ENCODE assay signal across 11 cellular contexts in the genomic region with DNA sequence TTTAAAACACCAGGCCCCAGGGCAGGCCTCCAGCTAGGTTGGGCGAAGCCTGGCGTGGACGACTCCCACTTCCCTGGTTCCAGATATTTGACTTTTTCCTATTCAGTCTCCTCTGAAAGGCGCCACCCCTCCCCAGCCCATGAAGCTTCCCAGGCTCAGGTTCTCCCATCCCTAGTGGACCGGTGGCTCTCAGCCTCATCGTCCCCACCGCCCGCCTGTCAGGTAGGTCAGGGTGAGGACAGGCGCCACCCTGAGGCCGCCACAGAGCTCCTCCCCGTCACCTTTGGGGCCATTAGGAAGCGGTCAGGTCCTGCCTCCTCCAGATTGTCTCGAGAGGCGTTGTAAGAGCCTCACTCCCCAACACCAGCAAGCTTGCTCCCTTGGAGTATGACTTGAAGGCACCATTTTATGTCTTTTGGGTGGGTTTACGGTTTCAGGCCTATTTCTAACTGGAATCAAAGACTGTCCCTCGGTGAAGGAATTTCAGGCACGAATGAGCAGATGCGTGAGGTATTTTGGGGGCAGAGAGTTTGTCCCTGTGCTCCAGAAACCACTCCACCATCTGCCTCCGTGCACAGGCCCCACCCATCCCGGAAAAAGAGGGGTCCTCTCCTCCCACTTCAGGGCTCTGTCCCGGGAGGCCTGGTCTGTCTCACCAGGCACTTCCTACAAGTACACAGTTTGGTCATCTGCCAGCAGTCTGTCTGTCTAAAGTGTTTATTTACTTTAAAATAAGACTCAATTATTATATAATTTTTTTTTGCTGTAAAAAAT. TPM values are rescaled to one million over a fixed set of nuclear protein-coding genes. Genes with fewer than 3 reads are reported as not detected.
DNase-seq lines count a peak whose midpoint lies in the region; ATAC-seq and TF ChIP-seq lines count a peak whose summit lies in the region.
"Had no signal": no experiment of that assay in that cellular context is flagged by ENCODE, and none has a peak within 500 bp of the region (broad histone marks: within the 10 kb centered on the region; RNA-seq: fewer than 3 reads in every experiment).

No MANE protein-coding gene starts in this region.

- ATAC-seq in HG03457 (IDR thresholded peaks at IDR 0.05; ENCODE audit: unreplicated experiment): no peak

- H3K36me3 ChIP-seq in HEK293 (ENCODE audit: control insufficient read depth in 2 of 2, insufficient read depth in 1 of 2, low read length in 2 of 2): no peaks in the 10 kb centered on the region
- H3K36me3 ChIP-seq in brain microvascular endothelial cell (replicated peaks): no peaks in the 10 kb centered on the region
- H3K36me3 ChIP-seq in right atrium auricular region: no peaks in the 10 kb centered on the region
- H3K36me3 ChIP-seq in Karpas-422 (ENCODE audit: insufficient read depth, low read length): no peaks in the 10 kb centered on the region

- no peaks in the 10 kb centered on the region for H3K79me2 ChIP-seq in Karpas-422 (ENCODE audit: low read length)

- DNase-seq in brain microvascular endothelial cell (peak; percentile 60), right atrium auricular region (ENCODE audit: low spot score) (no peak), skeletal muscle cell (ENCODE audit: low read depth) (peak; percentile 38), Karpas-422 (no peak)
- DNase-seq in activated effector memory CD4-positive, alpha-beta T cell treated with Interleukin-2 at 50 U/mL for 16 hours: no peak
- DNase-seq in stimulated activated naive CD4-positive, alpha-beta T cell treated with Interleukin-2 at 50 U/mL for 16 hours (lab: John Stamatoyannopoulos, UW): no peak
- DNase-seq: activated CD4-positive, alpha-beta T cell treated with anti-CD3 and anti-CD28 coated beads, Interleukin-2, amount 50 U/mL, for 4 hours; activated naive CD8-positive, alpha-beta T cell treated with anti-CD3 and anti-CD28 coated beads, Interleukin-2, amount 10 ng/mL, durations not matched to agents 7 days and 5 days; NCI-H345 had no signal

- H4K20me1 ChIP-seq in Karpas-422 (ENCODE audit: insufficient read depth, low read depth, low read length): no peaks in the 10 kb centered on the region

- H3K4me1 ChIP-seq in HEK293 (ENCODE audit: control insufficient read depth, insufficient read depth, low read length) (no peaks in the 10 kb centered on the region), right atrium auricular region (peaks cover 0 to 88% of the 10 kb centered on the region in 2 donors), Karpas-422 (ENCODE audit: low read length) (no peaks in the 10 kb centered on the region)

- in situ Hi-C loops in brain microvascular endothelial cell (cut with HindIII; ENCODE audit: low pct_ligation_motif_present, low sequenced_read_pairs): loop anchor here (25.0 kb wide), 1 partner anchor 154 kb away; no protein-coding TSS in a partner anchor

- POLR2A ChIA-PET in HEK293 (lab: Yijun Ruan, JAX): no interaction called here

- H3K4me3 ChIP-seq in HEK293 (ENCODE audit: low read depth, low read length) (no peak overlapping the region), brain microvascular endothelial cell (ENCODE audit: low read depth, low read length) (no peak overlapping the region), right atrium auricular region (no peak overlapping the region), skeletal muscle cell (ENCODE audit: low read depth, low read length) (no peak overlapping the region), Karpas-422 (ENCODE audit: low read length) (no peak overlapping the region)

- TF ChIP-seq CTCF in HEK293 (tag by site-specific recombination; IDR thresholded peaks at IDR 0.05) (no peak), brain microvascular endothelial cell (IDR thresholded peaks at IDR 0.05; ENCODE audit: low read depth, low read length, missing control alignments) (no peak), right atrium auricular region (IDR thresholded peaks at IDR 0.05) (no peak)

- H3K9me2 ChIP-seq in Karpas-422 (replicated peaks; ENCODE audit: insufficient read depth, low read length): no peaks in the 10 kb centered on the region

- H3K9ac ChIP-seq in Karpas-422 (ENCODE audit: low read length): no peak overlapping the region

- H3K9me3 ChIP-seq in HEK293 (ENCODE audit: control insufficient read depth, insufficient read depth, low read depth, low read length): no peaks in the 10 kb centered on the region
- H3K9me3 ChIP-seq in right atrium auricular region: no peaks in the 10 kb centered on the region
- H3K9me3 ChIP-seq in Karpas-422 (ENCODE audit: low read length): no peaks in the 10 kb centered on the region

- no peak overlapping the region for H2AFZ ChIP-seq in Karpas-422 (ENCODE audit: low read length)

- H3K27me3 ChIP-seq in brain microvascular endothelial cell (replicated peaks): no peaks in the 10 kb centered on the region
- H3K27me3 ChIP-seq in right atrium auricular region: no peaks in the 10 kb centered on the region
- H3K27me3 ChIP-seq in Karpas-422 (ENCODE audit: low read length): no peaks in the 10 kb centered on the region

- CTCF ChIA-PET in HEK293 (lab: Yijun Ruan, JAX): interaction anchor here (0.6 to 11.6 kb wide), 10 partner anchors 10 to 209 kb away, joined by 3 to 148 read pairs (median 4); no protein-coding TSS in a partner anchor

- no peak overlapping the region for H3K4me2 ChIP-seq in Karpas-422 (ENCODE audit: low read depth, low read length, poor library complexity, severe bottlenecking)

- no peak overlapping the region for H3K27ac ChIP-seq in HEK293 (ENCODE audit: extremely low read depth, low read depth, low read length)
- no peak overlapping the region for H3K27ac ChIP-seq in brain microvascular endothelial cell
- H3K27ac ChIP-seq in right atrium auricular region: peak overlapping the region; percentile 73 to 83
- no peak overlapping the region for H3K27ac ChIP-seq in Karpas-422 (ENCODE audit: low read length)

TF ChIP-seq in HEK293, 187 proteins besides CTCF, POLR2A, EP300 and RAD21:
- TF ChIP-seq ZNF114 (tag by site-specific recombination; IDR thresholded peaks at IDR 0.05) (no peak), ZBTB8A (tag by site-specific recombination; IDR thresholded peaks at IDR 0.05) (peak; percentile 54)

RNA-seq across cellular contexts. Expression of gene TSPAN9, which starts 55.6 kb away (rescaled TPM):
- 100 to 1,000 TPM; 103 to 185 TPM for total RNA-seq in right atrium auricular region
- total RNA-seq in Karpas-422 (2014; rRNA removed; shearing (Covaris generic); ENCODE audit: low replicate concordance): 0.25 and 2.0 TPM in 2 replicates

Comparison
In these comparisons a context has a peak if more than half of its experiments do, and no peak if none do; other contexts are left out.
1. H3K27ac ChIP-seq: peak in right atrium auricular region (2 of 2); none in HEK293 (single experiment), brain microvascular endothelial cell (single experiment) and Karpas-422 (single experiment).
2. DNase-seq: peak in brain microvascular endothelial cell (single experiment) and skeletal muscle cell (single experiment); none in right atrium auricular region (single experiment), Karpas-422 (single experiment), activated effector memory CD4-positive, alpha-beta T cell treated with Interleukin-2 at 50 U/mL for 16 hours (single experiment) and stimulated activated naive CD4-positive, alpha-beta T cell treated with Interleukin-2 at 50 U/mL for 16 hours (single experiment).
3. RNA of gene TSPAN9, which starts 55.6 kb away (total RNA-seq): 103 to 185 TPM in right atrium auricular region; 0.25 to 2.0 TPM in Karpas-422; every median in the first group is over 10 times any median in the second.